In the genomic region with DNA sequence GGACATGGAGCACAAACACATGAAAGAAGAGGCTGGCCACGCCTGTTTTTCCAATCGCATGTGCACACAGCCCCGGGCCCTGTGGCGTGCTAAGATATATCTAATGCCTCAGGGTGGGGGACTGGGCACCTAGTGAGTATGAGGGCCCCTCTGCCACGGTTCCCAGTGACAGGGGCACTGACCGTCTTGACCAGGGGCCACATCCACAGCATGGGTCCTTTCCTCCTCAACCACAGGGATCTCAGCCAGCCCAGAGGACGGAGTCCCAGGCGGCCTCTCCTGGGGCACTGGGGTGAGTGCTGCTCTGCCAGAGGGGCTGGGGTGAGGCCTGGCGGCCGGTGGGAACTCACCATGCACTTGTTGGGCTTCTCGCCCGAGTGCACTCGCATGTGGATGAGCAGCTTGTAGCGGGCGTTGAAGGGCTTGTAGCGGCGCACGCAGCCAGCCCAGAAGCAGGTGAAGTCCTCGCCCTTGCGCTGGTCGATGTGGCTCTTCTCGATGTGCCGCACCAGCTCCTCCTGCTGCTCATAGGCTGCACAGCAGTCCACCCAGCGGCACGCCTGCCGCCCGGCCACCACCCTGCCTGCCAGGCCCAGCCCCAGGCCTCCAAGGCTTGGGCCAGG, we compare ENCODE assay signal across 10 cellular contexts.
A peak's percentile ranks its signal among the peaks of the same experiment; 100 is the strongest.
DNase-seq lines count a peak whose midpoint lies in the region; ATAC-seq and TF ChIP-seq lines count a peak whose summit lies in the region.
"Had no signal": no experiment of that assay in that cellular context is flagged by ENCODE, and none has a peak within 500 bp of the region (broad histone marks: within the 10 kb centered on the region; RNA-seq: fewer than 3 reads in every experiment).

No MANE protein-coding gene starts in this region.

- 65% methylated on average over 27 of the region's 27 CpGs for WGBS in liver
- 89 to 93% methylated on average over 21 to 27 of the region's 27 CpGs for WGBS in GM23248 (ENCODE audit: low coverage in 1 of 2, low lambda C conversion rate in 2 of 2, missing lambda C conversion rate in 2 of 2), 2 experiments

- no peaks in the 10 kb centered on the region for H3K36me3 ChIP-seq in colonic mucosa
- H3K36me3 ChIP-seq in liver (ENCODE audit: control insufficient read depth in 4 of 4, insufficient read depth in 3 of 4, low read depth in 1 of 4, low read length in 3 of 4) = no peaks in the 10 kb centered on the region
- H3K36me3 ChIP-seq in GM23248 (ENCODE audit: low read depth) = no peaks in the 10 kb centered on the region

- H3K27me3 ChIP-seq in colonic mucosa = no peaks in the 10 kb centered on the region
- peaks cover 0 to 2% (median 0%) of the 10 kb centered on the region in 4 donors for H3K27me3 ChIP-seq in liver (ENCODE audit: control insufficient read depth in 4 of 4, insufficient read depth in 4 of 4, low read length in 3 of 4)
- H3K27me3 ChIP-seq in GM23248 (replicated peaks; ENCODE audit: insufficient read depth) = no peaks in the 10 kb centered on the region; the same call in 1 of the 2 replicates

- no peak overlapping the region for H2AFZ ChIP-seq in GM23248

- DNase-seq in 8988T (peak; percentile 39), HT1080 (ENCODE audit: low read depth) (peak; percentile 15), colonic mucosa (no peak), GM23248 (no peak), midbrain (lab: John Stamatoyannopoulos, UW) (no peak)
- DNase-seq: CD8-positive, alpha-beta memory T cell; NCI-H226 had no signal

- H3K4me3 ChIP-seq in colonic mucosa (no peak overlapping the region), liver (ENCODE audit: low read depth in 1 of 3, low read length in 3 of 3) (no peak overlapping the region), GM23248 (no peak overlapping the region)

- H3K9ac ChIP-seq in colonic mucosa (ENCODE audit: low read depth in 2 of 2, low read length in 2 of 2) (no peak overlapping the region), liver (ENCODE audit: low read depth in 1 of 2, low read length in 2 of 2) (no peak overlapping the region), GM23248 (no peak overlapping the region)

- H3K79me2 ChIP-seq in GM23248 (ENCODE audit: insufficient read depth) = no peaks in the 10 kb centered on the region

- ATAC-seq in GM21619 (IDR thresholded peaks at IDR 0.05; ENCODE audit: unreplicated experiment) (no peak), HG03039 (IDR thresholded peaks at IDR 0.05; ENCODE audit: unreplicated experiment) (no peak)

- H3K27ac ChIP-seq in colonic mucosa (no peak overlapping the region), liver (ENCODE audit: low read depth in 1 of 2, low read length in 2 of 2) (no peak overlapping the region), GM23248 (no peak overlapping the region)

- peak in 1 of 2 donors; percentile 14 for TF ChIP-seq RAD21 in liver (IDR thresholded peaks at IDR 0.05)

- H3K9me2 ChIP-seq in GM23248 (ENCODE audit: insufficient read depth) = no peaks in the 10 kb centered on the region

- no peaks in the 10 kb centered on the region for H3F3A ChIP-seq in GM23248 (ENCODE audit: insufficient read depth)

- no peaks in the 10 kb centered on the region for H4K20me1 ChIP-seq in GM23248 (ENCODE audit: insufficient read depth)

- intact Hi-C loops in colonic mucosa (cut with DNase I) = loop anchor here (10.0 kb wide), 1 partner anchor 109 kb away; no protein-coding TSS in a partner anchor

- in situ Hi-C loops in GM23248 (cut with MboI) = no loop called here

- no peaks in the 10 kb centered on the region for H3K9me3 ChIP-seq in colonic mucosa
- H3K9me3 ChIP-seq in liver (ENCODE audit: control insufficient read depth in 4 of 4, low read length in 3 of 4) = no peaks in the 10 kb centered on the region
- H3K9me3 ChIP-seq in GM23248 (ENCODE audit: low read depth) = no peaks in the 10 kb centered on the region

- H3K4me2 ChIP-seq in GM23248 (ENCODE audit: unreplicated experiment) = no peak overlapping the region

- TF ChIP-seq CTCF in colonic mucosa (IDR thresholded peaks at IDR 0.05) (peak; percentile 18), liver (IDR thresholded peaks at IDR 0.05; ENCODE audit: low read depth, low read length, missing input control) (peak; percentile 10)

- H3K4me1 ChIP-seq in colonic mucosa = no peaks in the 10 kb centered on the region
- no peaks in the 10 kb centered on the region for H3K4me1 ChIP-seq in liver (ENCODE audit: control insufficient read depth in 4 of 4, insufficient read depth in 4 of 4, low read length in 3 of 4)
- no peaks in the 10 kb centered on the region for H3K4me1 ChIP-seq in GM23248 (ENCODE audit: insufficient read depth)

TF ChIP-seq in liver, 16 proteins besides CTCF, POLR2A, EP300 and RAD21:
- TF ChIP-seq FOXA1 (IDR thresholded peaks at IDR 0.05) = no peak
- TF ChIP-seq EGR1 (IDR thresholded peaks at IDR 0.05; ENCODE audit: low read depth in 2 of 2) = no peak
- no peak for TF ChIP-seq RXRA (IDR thresholded peaks at IDR 0.05)
- TF ChIP-seq ATF3 (IDR thresholded peaks at IDR 0.05) = no peak
- no peak for TF ChIP-seq HNF4G (IDR thresholded peaks at IDR 0.05)
TF ChIP-seq in liver: peak in this region for 0.

Comparison
In these comparisons a context has a peak if more than half of its experiments do, and no peak if none do; other contexts are left out.
1. DNase-seq: peak in 8988T (single experiment) and HT1080 (single experiment); none in colonic mucosa (single experiment), GM23248 (single experiment) and midbrain (single experiment).